In genomic region chr10:7121154-7121797, GRCh38 we compare ENCODE assay signal across 9 cellular contexts.
DNase-seq lines count a peak whose midpoint lies in the region; ATAC-seq and TF ChIP-seq lines count a peak whose summit lies in the region.
"Had no signal": no experiment of that assay in that cellular context is flagged by ENCODE, and none has a peak within 500 bp of the region (broad histone marks: within the 10 kb centered on the region; RNA-seq: fewer than 3 reads in every experiment).

No MANE protein-coding gene starts in this region.

- H3K36me3 ChIP-seq in Karpas-422 (ENCODE audit: insufficient read depth, low read length) (no peaks in the 10 kb centered on the region), lower lobe of right lung (no peaks in the 10 kb centered on the region)

- H3K27ac ChIP-seq in Karpas-422 (ENCODE audit: low read length) (no peak overlapping the region), lower lobe of right lung (no peak overlapping the region)

- H3K9ac ChIP-seq in Karpas-422 (ENCODE audit: low read length): no peak overlapping the region

- no peaks in the 10 kb centered on the region for H3K36me3 Mint-ChIP-seq in WTC11

- H3K27me3 Mint-ChIP-seq in WTC11 (ENCODE audit: low read depth): no peaks in the 10 kb centered on the region; the same call in 1 of the 2 replicates
- H3K27me3 Mint-ChIP-seq: stimulated activated naive CD8-positive, alpha-beta T cell treated with anti-CD3 and anti-CD28 coated beads, Interleukin-15, Interleukin-2, amounts not matched to agents 100 ng/mL and 50 ng/mL, for 24 hours had no signal

- intact Hi-C loops in lower lobe of right lung (cut with DNase I): no loop called here

- no peak overlapping the region for H3K4me3 Mint-ChIP-seq in WTC11
- H3K4me3 Mint-ChIP-seq: stimulated activated naive CD8-positive, alpha-beta T cell treated with anti-CD3 and anti-CD28 coated beads, Interleukin-15, Interleukin-2, amounts not matched to agents 100 ng/mL and 50 ng/mL, for 24 hours had no signal

- H2AFZ ChIP-seq in Karpas-422 (ENCODE audit: low read length): no peak overlapping the region

- H3K27me3 ChIP-seq in Karpas-422 (ENCODE audit: low read length) (no peaks in the 10 kb centered on the region), lower lobe of right lung (ENCODE audit: low read depth) (no peaks in the 10 kb centered on the region)

- H3K9me3 ChIP-seq in Karpas-422 (ENCODE audit: low read length) (no peaks in the 10 kb centered on the region), lower lobe of right lung (no peaks in the 10 kb centered on the region)

- TF ChIP-seq CTCF in WTC11 (IDR thresholded peaks at IDR 0.05) (peak; percentile 61), cardiac fibroblast (IDR thresholded peaks at IDR 0.05; ENCODE audit: low read depth, low read length) (peak; percentile 28), lower lobe of right lung (IDR thresholded peaks at IDR 0.05) (peak; percentile 61)

- H3K4me3 ChIP-seq in Karpas-422 (ENCODE audit: low read length) (no peak overlapping the region), cardiac fibroblast (replicated peaks in 1 of 2; ENCODE audit: low read depth in 2 of 2, low read length in 2 of 2) (no peak overlapping the region), lower lobe of right lung (no peak overlapping the region)

- no peaks in the 10 kb centered on the region for H3K9me2 ChIP-seq in Karpas-422 (replicated peaks; ENCODE audit: insufficient read depth, low read length)

- POLR2A ChIA-PET in WTC11 (lab: Charles Lee): no interaction called here

- no peak overlapping the region for H3K4me2 ChIP-seq in Karpas-422 (ENCODE audit: low read depth, low read length, poor library complexity, severe bottlenecking)

- 0 out of 2 replicates have a peak, but pooled peaks cover 2% of the 10 kb centered on the region for H3K4me1 ChIP-seq in Karpas-422 (ENCODE audit: low read length)
- no peaks in the 10 kb centered on the region for H3K4me1 ChIP-seq in lower lobe of right lung

- DNase-seq in AG08396 (ENCODE audit: low spot score) (peak; percentile 13), Karpas-422 (peak; percentile 89), WTC11 (ENCODE audit: low spot score) (peak; percentile 77), cardiac fibroblast (ENCODE audit: low read depth in 2 of 2) (peak in 1 of 2 donors; percentile 63), lower lobe of right lung (peak; percentile 60), NCI-H2227 treated with DMSO at 0.1 percent for 48 hours (lab: John Stamatoyannopoulos, UW) (no peak)
- peak; percentile 57 for DNase-seq in stimulated activated CD8-positive, alpha-beta memory T cell treated with anti-CD3 and anti-CD28 coated beads, Interleukin-4, amount 100 ng/mL, for 24 hours (ENCODE audit: low read depth)

- no peaks in the 10 kb centered on the region for H3K4me1 Mint-ChIP-seq in WTC11

- H4K20me1 ChIP-seq in Karpas-422 (ENCODE audit: insufficient read depth, low read depth, low read length): no peaks in the 10 kb centered on the region

- CTCF ChIA-PET in WTC11 (lab: Charles Lee): interaction anchor here (0.6 to 2.5 kb wide), 53 partner anchors 9 to 543 kb away, joined by 3 to 38 read pairs (median 4); partner anchors contain the start of gene SFMBT2

- H3K79me2 ChIP-seq in Karpas-422 (ENCODE audit: low read length): no peaks in the 10 kb centered on the region

- peaks cover 7% of the 10 kb centered on the region; the same call in 1 of the 2 replicates for H3K9me3 Mint-ChIP-seq in WTC11
- H3K9me3 Mint-ChIP-seq: stimulated activated naive CD8-positive, alpha-beta T cell treated with anti-CD3 and anti-CD28 coated beads, Interleukin-15, Interleukin-2, amounts not matched to agents 100 ng/mL and 50 ng/mL, for 24 hours had no signal

- H3K27ac Mint-ChIP-seq in WTC11: no peak overlapping the region
- H3K27ac Mint-ChIP-seq: stimulated activated naive CD8-positive, alpha-beta T cell treated with anti-CD3 and anti-CD28 coated beads, Interleukin-15, Interleukin-2, amounts not matched to agents 100 ng/mL and 50 ng/mL, for 24 hours had no signal

- peak; percentile 75 for ATAC-seq in GM18867 (IDR thresholded peaks at IDR 0.05; ENCODE audit: unreplicated experiment)
- ATAC-seq in WTC11: peak; percentile 90
- peak; percentile 76 to 80 for ATAC-seq in lower lobe of right lung

TF ChIP-seq in WTC11, 78 proteins besides CTCF, POLR2A, EP300 and RAD21 (continues in another document):
- no peak for TF ChIP-seq ZNF512 (CRISPR knock-in tag; IDR thresholded peaks at IDR 0.05; ENCODE audit: borderline replicate concordance)
- TF ChIP-seq USF2 (CRISPR knock-in tag; IDR thresholded peaks at IDR 0.05): no peak
- TF ChIP-seq HMGA2 (CRISPR knock-in tag; IDR thresholded peaks at IDR 0.05): no peak
- no peak for TF ChIP-seq SOX15 (CRISPR knock-in tag; IDR thresholded peaks at IDR 0.05)
- no peak for TF ChIP-seq ZBTB43 (CRISPR knock-in tag; IDR thresholded peaks at IDR 0.05)
- TF ChIP-seq MXD4 (CRISPR knock-in tag; IDR thresholded peaks at IDR 0.05; ENCODE audit: borderline replicate concordance): no peak
- TF ChIP-seq CREB1 (CRISPR knock-in tag; IDR thresholded peaks at IDR 0.05): no peak
- TF ChIP-seq FOXJ3 (CRISPR knock-in tag; IDR thresholded peaks at IDR 0.05; ENCODE audit: borderline replicate concordance): no peak
- TF ChIP-seq CBFB (CRISPR knock-in tag; IDR thresholded peaks at IDR 0.05; ENCODE audit: low read depth): no peak
- TF ChIP-seq AR (CRISPR knock-in tag; IDR thresholded peaks at IDR 0.05): no peak
- TF ChIP-seq RORB (CRISPR knock-in tag; IDR thresholded peaks at IDR 0.05): no peak
- TF ChIP-seq GRHL2 (CRISPR knock-in tag; IDR thresholded peaks at IDR 0.05; ENCODE audit: insufficient replicate concordance, severe bottlenecking): no peak
- TF ChIP-seq FOXK1 (CRISPR knock-in tag; IDR thresholded peaks at IDR 0.05): no peak
- TF ChIP-seq TCF7 (CRISPR knock-in tag; IDR thresholded peaks at IDR 0.05; ENCODE audit: low read depth): no peak
- no peak for TF ChIP-seq EMX1 (CRISPR knock-in tag; IDR thresholded peaks at IDR 0.05)
- TF ChIP-seq JUN (CRISPR knock-in tag; IDR thresholded peaks at IDR 0.05): no peak
